Comparison of ENCODE assay signal across 14 cellular contexts in the genomic region with DNA sequence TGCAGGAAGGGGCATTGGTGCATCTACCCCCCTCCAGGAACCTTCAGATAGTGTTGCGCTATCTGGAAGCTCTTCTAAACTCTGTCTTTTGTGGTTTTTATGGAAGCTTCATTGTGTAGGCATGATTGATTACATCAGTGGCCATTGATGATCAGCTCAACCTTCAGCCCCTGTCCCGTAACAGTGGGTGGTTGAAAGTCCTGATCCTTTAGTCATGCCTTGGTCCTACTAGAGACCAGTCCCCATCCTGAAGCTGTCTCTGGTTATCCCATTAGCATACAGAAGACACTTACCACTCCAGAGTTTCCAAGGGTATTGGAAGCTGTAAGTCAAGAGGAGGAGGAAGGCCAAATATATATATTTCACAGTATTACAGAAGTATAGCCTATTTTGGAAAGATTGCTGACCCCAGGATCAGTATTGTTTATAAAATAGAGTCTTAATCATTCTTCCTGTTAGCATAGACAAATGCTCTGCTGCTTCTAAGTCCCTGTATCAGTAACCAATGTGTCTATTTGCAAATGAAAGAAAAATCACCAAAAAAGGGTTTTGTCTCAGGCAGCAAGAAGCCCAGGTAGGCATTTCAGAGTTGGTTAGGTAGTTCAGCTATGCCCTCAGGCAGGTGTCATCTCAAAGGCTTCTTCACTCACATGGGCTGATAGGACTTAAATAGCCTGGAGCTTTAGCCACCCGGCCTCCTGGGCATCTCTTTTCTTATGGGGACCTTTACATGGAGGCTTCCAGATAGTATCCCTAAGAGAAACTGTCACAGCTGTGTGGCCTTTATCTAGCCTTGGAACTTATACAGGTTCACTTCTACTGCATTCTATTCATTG.
"Had no signal": no experiment of that assay in that cellular context is flagged by ENCODE, and none has a peak within 500 bp of the region (broad histone marks: within the 10 kb centered on the region; RNA-seq: fewer than 3 reads in every experiment).

No MANE protein-coding gene starts in this region.

- H3K27me3 ChIP-seq: adrenal gland, foreskin keratinocyte, neural progenitor cell, pancreas, right lobe of liver had no signal

- H2AFZ ChIP-seq: neural progenitor cell had no signal

- H3K9ac ChIP-seq: neural progenitor cell had no signal

- H3K4me1 ChIP-seq: neural progenitor cell, pancreas, right lobe of liver had no signal

- H3K4me2 ChIP-seq: neural progenitor cell had no signal

- H3K9me3 ChIP-seq: adrenal gland, pancreas, right lobe of liver had no signal

- H3K27ac ChIP-seq: adrenal gland, foreskin keratinocyte, neural progenitor cell, pancreas, right lobe of liver had no signal

- H3K4me3 ChIP-seq: adrenal gland, neural progenitor cell, pancreas, right lobe of liver had no signal

- DNase-seq: activated CD4-positive, alpha-beta T cell treated with anti-CD3 and anti-CD28 coated beads, Interleukin-2, amount 10 ng/mL, durations not matched to agents 7 days and 5 days; activated gamma-delta T cell treated with Interleukin-2 at 50 U/mL for 16 hours; adrenal gland; effector memory CD4-positive, alpha-beta T cell; foreskin keratinocyte; kidney; naive B cell; pancreas; right lobe of liver; small intestine; stimulated activated CD4-positive, alpha-beta T cell treated with anti-CD3 and anti-CD28 coated beads, Interleukin-4, amount 100 ng/mL, for 24 hours; stimulated activated naive B cell treated with anti-CD40 and anti-IgM and Interleukin-4, amounts not matched to agents 10 μg/mL and 1 μg/mL and 100 μg/mL, for 72 hours; T1000 had no signal

- H3K36me3 ChIP-seq: neural progenitor cell, right lobe of liver had no signal
